1 cellular context compared by ENCODE assay signal in the genomic region with DNA sequence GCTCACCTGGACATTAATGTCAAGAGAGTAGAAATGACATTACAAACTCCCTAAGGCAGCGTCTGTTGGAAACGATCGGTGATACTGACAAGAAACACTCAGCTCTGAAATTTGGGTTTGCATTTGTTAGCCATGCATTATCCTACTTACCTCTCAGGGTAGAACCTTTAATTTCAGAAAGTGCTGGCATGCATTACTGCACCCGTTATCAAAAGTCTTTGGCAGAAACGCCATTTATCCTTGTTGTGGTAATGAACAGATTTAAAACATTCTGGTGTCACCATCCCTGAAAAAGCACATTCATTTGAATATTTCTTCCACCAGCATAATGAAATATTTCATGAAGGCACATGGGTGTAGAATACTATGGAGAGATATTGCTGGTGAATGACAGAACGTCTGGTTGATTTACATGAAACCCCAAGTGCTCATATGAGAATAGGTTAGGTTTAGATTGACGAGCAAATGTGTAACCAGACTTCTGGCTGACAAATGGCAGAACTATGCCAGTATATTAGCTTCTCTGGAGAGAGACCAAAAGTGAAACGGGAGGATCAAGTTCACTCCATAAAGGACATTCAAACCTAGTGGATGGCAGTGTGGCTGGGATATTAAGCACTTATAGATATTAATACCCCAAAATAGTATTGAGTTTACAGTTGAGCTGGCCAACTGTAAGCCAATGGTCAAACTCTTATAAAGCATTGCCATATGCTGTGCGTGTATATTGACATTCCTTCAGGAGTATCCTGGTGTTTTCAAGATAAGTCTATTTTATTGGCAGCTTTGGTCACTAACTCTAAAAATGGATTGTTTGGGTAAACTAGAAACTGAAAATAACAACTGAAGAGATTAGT.
TF ChIP-seq lines count a peak whose summit lies in the region.

No MANE protein-coding gene starts in this region.

TF ChIP-seq in WTC11, 78 proteins besides CTCF, POLR2A, EP300 and RAD21:
- TF ChIP-seq IRF2 (CRISPR knock-in tag; IDR thresholded peaks at IDR 0.05; ENCODE audit: borderline replicate concordance, low read depth) (no peak), NFATC4 (CRISPR knock-in tag; IDR thresholded peaks at IDR 0.05) (no peak), ZNF263 (CRISPR knock-in tag; IDR thresholded peaks at IDR 0.05; ENCODE audit: low read depth) (no peak), NFYB (CRISPR knock-in tag; conservative IDR thresholded peaks at IDR 0.05; ENCODE audit: low read depth) (no peak), JUN (CRISPR knock-in tag; IDR thresholded peaks at IDR 0.05) (no peak), RELA (CRISPR knock-in tag; IDR thresholded peaks at IDR 0.05; ENCODE audit: borderline replicate concordance) (no peak), ZNF671 (CRISPR knock-in tag; IDR thresholded peaks at IDR 0.05) (no peak), ATF1 (CRISPR knock-in tag; IDR thresholded peaks at IDR 0.05) (no peak), CREB1 (CRISPR knock-in tag; IDR thresholded peaks at IDR 0.05) (no peak), FOXK1 (CRISPR knock-in tag; IDR thresholded peaks at IDR 0.05) (no peak), TCF7 (CRISPR knock-in tag; IDR thresholded peaks at IDR 0.05; ENCODE audit: low read depth) (no peak), NR1H2 (CRISPR knock-in tag; IDR thresholded peaks at IDR 0.05) (no peak), SMAD4 (CRISPR knock-in tag; IDR thresholded peaks at IDR 0.05) (no peak)
- TF ChIP-seq, protein P1, sequence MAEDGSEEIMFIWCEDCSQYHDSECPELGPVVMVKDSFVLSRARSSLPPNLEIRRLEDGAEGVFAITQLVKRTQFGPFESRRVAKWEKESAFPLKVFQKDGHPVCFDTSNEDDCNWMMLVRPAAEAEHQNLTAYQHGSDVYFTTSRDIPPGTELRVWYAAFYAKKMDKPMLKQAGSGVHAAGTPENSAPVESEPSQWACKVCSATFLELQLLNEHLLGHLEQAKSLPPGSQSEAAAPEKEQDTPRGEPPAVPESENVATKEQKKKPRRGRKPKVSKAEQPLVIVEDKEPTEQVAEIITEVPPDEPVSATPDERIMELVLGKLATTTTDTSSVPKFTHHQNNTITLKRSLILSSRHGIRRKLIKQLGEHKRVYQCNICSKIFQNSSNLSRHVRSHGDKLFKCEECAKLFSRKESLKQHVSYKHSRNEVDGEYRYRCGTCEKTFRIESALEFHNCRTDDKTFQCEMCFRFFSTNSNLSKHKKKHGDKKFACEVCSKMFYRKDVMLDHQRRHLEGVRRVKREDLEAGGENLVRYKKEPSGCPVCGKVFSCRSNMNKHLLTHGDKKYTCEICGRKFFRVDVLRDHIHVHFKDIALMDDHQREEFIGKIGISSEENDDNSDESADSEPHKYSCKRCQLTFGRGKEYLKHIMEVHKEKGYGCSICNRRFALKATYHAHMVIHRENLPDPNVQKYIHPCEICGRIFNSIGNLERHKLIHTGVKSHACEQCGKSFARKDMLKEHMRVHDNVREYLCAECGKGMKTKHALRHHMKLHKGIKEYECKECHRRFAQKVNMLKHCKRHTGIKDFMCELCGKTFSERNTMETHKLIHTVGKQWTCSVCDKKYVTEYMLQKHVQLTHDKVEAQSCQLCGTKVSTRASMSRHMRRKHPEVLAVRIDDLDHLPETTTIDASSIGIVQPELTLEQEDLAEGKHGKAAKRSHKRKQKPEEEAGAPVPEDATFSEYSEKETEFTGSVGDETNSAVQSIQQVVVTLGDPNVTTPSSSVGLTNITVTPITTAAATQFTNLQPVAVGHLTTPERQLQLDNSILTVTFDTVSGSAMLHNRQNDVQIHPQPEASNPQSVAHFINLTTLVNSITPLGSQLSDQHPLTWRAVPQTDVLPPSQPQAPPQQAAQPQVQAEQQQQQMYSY (CRISPR knock-in tag; IDR thresholded peaks at IDR 0.05) = no peak
- TF ChIP-seq, protein P2, sequence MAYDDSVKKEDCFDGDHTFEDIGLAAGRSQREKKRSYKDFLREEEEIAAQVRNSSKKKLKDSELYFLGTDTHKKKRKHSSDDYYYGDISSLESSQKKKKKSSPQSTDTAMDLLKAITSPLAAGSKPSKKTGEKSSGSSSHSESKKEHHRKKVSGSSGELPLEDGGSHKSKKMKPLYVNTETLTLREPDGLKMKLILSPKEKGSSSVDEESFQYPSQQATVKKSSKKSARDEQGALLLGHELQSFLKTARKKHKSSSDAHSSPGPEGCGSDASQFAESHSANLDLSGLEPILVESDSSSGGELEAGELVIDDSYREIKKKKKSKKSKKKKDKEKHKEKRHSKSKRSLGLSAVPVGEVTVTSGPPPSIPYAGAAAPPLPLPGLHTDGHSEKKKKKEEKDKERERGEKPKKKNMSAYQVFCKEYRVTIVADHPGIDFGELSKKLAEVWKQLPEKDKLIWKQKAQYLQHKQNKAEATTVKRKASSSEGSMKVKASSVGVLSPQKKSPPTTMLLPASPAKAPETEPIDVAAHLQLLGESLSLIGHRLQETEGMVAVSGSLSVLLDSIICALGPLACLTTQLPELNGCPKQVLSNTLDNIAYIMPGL (CRISPR knock-in tag; IDR thresholded peaks at IDR 0.05) = no peak
- TF ChIP-seq, protein P3, sequence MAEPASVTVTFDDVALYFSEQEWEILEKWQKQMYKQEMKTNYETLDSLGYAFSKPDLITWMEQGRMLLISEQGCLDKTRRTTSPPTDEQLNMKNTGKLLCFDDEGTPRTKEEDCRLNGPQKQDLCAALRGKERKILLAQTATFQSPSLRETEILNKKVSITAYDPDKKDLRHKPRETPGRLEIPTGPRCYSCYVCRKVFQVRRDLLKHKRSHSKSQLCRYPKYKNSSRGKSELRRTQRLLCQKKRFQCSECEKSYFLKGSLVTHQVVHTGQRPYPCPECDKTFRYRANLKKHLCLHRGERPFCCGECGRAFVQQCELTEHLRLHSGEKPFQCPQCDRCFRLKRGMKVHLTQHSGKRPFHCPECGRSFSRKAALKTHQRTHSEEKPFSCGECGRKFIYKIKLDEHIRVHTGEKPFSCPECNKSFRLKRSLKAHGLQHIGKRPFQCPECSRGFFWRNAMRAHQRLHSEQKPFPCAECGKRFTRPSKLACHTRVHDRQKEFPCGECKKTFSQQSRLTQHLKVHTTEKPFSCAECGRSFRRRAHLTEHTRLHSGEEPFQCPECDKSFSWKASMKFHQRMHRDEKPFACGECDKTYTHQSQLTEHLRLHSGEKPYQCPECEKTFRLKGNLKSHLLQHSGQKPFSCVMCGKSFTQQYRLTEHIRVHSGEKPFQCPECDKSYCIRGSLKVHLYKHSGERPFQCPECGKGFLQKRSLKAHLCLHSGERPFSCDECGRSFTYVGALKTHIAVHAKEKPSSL (CRISPR knock-in tag; conservative IDR thresholded peaks at IDR 0.05) = no peak
